Comparison of ENCODE assay signal across 29 cellular contexts in genomic region chr17:32806646-32807045, GRCh38.
DNase-seq lines count a peak whose midpoint lies in the region; ATAC-seq, FAIRE-seq and TF ChIP-seq lines count a peak whose summit lies in the region.
"Had no signal": no experiment of that assay in that cellular context is flagged by ENCODE, and none has a peak within 500 bp of the region (broad histone marks: within the 10 kb centered on the region; RNA-seq: fewer than 3 reads in every experiment).

No MANE protein-coding gene starts in this region.

- ATAC-seq in left colon (peak; percentile 92), HG02763 (IDR thresholded peaks at IDR 0.05; ENCODE audit: unreplicated experiment) (no peak)
- ATAC-seq: Panc1, Right ventricle myocardium inferior had no signal

- H3K27me3 ChIP-seq in colonic mucosa, result no peaks in the 10 kb centered on the region
- no peaks in the 10 kb centered on the region for H3K27me3 ChIP-seq in small intestine (ENCODE audit: control insufficient read depth in 2 of 2, insufficient read depth in 2 of 2, low read length in 2 of 2)
- H3K27me3 ChIP-seq in ascending aorta, result no peaks in the 10 kb centered on the region
- H3K27me3 ChIP-seq: BE2C, SJSA1 had no signal

- no peak overlapping the region for H3K4me3 Mint-ChIP-seq in Calu3 (ENCODE audit: low read depth, unreplicated experiment)
- H3K4me3 Mint-ChIP-seq: CD4-positive, alpha-beta T cell had no signal

- FAIRE-seq in small intestine (lab: Jason Lieb, UNC), result no peak
- FAIRE-seq: A204.1, GM12892, GM18507, HTR-8/SVneo had no signal

- intact Hi-C loops in Calu3 (cut with micrococcal nuclease; ENCODE audit: unreplicated experiment), result loop anchor here (1.0 to 2.0 kb wide), 2 partner anchors 12 to 20 kb away; no protein-coding TSS in a partner anchor
- intact Hi-C loops in colonic mucosa (cut with DNase I), result no loop called here
- intact Hi-C loops in left colon (cut with DNase I, micrococcal nuclease), result no loop called here
- intact Hi-C loops in ascending aorta (cut with DNase I), result loop anchor here (2.0 kb wide), 1 partner anchor 14 kb away; no protein-coding TSS in a partner anchor

- H3K4me1 Mint-ChIP-seq in Calu3 (ENCODE audit: low read depth, unreplicated experiment), result peaks cover 36% of the 10 kb centered on the region

- H3K9me3 ChIP-seq in colonic mucosa (no peaks in the 10 kb centered on the region), small intestine (ENCODE audit: control insufficient read depth, low read depth) (no peaks in the 10 kb centered on the region), ascending aorta (no peaks in the 10 kb centered on the region)
- H3K9me3 ChIP-seq: BE2C, SJSA1 had no signal

- DNase-seq in Calu3 (peak; percentile 33), colonic mucosa (no peak), left colon (no peak), small intestine (peak; percentile 17), ascending aorta (ENCODE audit: low spot score in 2 of 2) (no peak), dedifferentiated amniotic fluid mesenchymal stem cell (ENCODE audit: extremely low spot score) (no peak)
- DNase-seq: BE2C; CD4-positive, alpha-beta T cell; COR-L47; DND-41; GOT3; HCEC 1CT; IMR-90; NCI-H1105; NCI-H146; NCI-H2029; NCI-H345; NCI-H524; NCI-H774; NK-92 treated with Interleukin-12 subunit alpha and Interleukin-12 subunit beta, amount 100 ng/mL, for 24 hours had no signal

- H3K4me1 ChIP-seq in colonic mucosa (no peaks in the 10 kb centered on the region), small intestine (ENCODE audit: control insufficient read depth in 2 of 2, insufficient read depth in 1 of 2, low read depth in 1 of 2, low read length in 1 of 2) (no peaks in the 10 kb centered on the region), ascending aorta (peaks cover 5 to 39% of the 10 kb centered on the region in 2 donors)
- H3K4me1 ChIP-seq: BE2C, SJSA1 had no signal

- H3K36me3 Mint-ChIP-seq in Calu3 (ENCODE audit: insufficient read depth, unreplicated experiment), result no peaks in the 10 kb centered on the region

- H3K27me3 Mint-ChIP-seq in Calu3 (ENCODE audit: unreplicated experiment), result no peaks in the 10 kb centered on the region
- H3K27me3 Mint-ChIP-seq: CD4-positive, alpha-beta T cell had no signal

- no peaks in the 10 kb centered on the region for H3K36me3 ChIP-seq in colonic mucosa
- no peaks in the 10 kb centered on the region for H3K36me3 ChIP-seq in small intestine (ENCODE audit: control insufficient read depth in 2 of 2, insufficient read depth in 2 of 2, low read length in 2 of 2)
- H3K36me3 ChIP-seq in ascending aorta, result no peaks in the 10 kb centered on the region
- H3K36me3 ChIP-seq: BE2C, SJSA1 had no signal

- H3K4me3 ChIP-seq in colonic mucosa, result no peak overlapping the region
- no peak overlapping the region for H3K4me3 ChIP-seq in small intestine (ENCODE audit: low read depth in 1 of 2, low read length in 2 of 2)
- no peak overlapping the region for H3K4me3 ChIP-seq in ascending aorta
- H3K4me3 ChIP-seq: SJSA1 had no signal

- BruUV-seq in Calu3 (replicated peaks; lab: Mats Ljungman, UMichigan), result no TSS peak

- peak overlapping the region; percentile 69 for H3K27ac Mint-ChIP-seq in Calu3 (ENCODE audit: unreplicated experiment)
- H3K27ac Mint-ChIP-seq: CD4-positive, alpha-beta T cell had no signal

- H3K27ac ChIP-seq in colonic mucosa, result peak overlapping the region; percentile 55
- no peak overlapping the region for H3K27ac ChIP-seq in small intestine (ENCODE audit: low read depth in 1 of 2, low read length in 1 of 2)
- H3K27ac ChIP-seq in ascending aorta, result peak overlapping the region in 1 of 2 donors; percentile 26
- H3K27ac ChIP-seq: KMS-11, SJSA1 had no signal

- H3K9ac ChIP-seq in colonic mucosa (ENCODE audit: low read depth in 2 of 2, low read length in 2 of 2), result peak overlapping the region in 1 of 2 donors; percentile 3
- H3K9ac ChIP-seq: KMS-11 had no signal

- CTCF ChIA-PET in Calu3 (lab: Charles Lee), result interaction anchor here (0.7 to 1.8 kb wide), 7 partner anchors 9 to 386 kb away, joined by 3 to 8 read pairs (median 5); partner anchors contain the start of gene MYO1D

- TF ChIP-seq CTCF in Calu3 (IDR thresholded peaks at IDR 0.05; ENCODE audit: unreplicated experiment), result no peak
- no peak for TF ChIP-seq CTCF in colonic mucosa (IDR thresholded peaks at IDR 0.05)
- TF ChIP-seq CTCF in ascending aorta (IDR thresholded peaks at IDR 0.05), result no peak

- 53 to 73% (median 70%) methylated on average over 2 of the region's 2 CpGs for WGBS in small intestine, 3 donors

- H3K9me3 Mint-ChIP-seq in Calu3 (ENCODE audit: low read depth, unreplicated experiment), result no peaks in the 10 kb centered on the region
- H3K9me3 Mint-ChIP-seq: CD4-positive, alpha-beta T cell had no signal

Comparison
In these comparisons a context has a peak if more than half of its experiments do, and no peak if none do; other contexts are left out.
1. DNase-seq: peak in Calu3 (single experiment) and small intestine (single experiment); none in colonic mucosa (single experiment), left colon (0 of 2), ascending aorta (0 of 2) and dedifferentiated amniotic fluid mesenchymal stem cell (single experiment).
2. intact Hi-C loops: an anchor here in Calu3 (1.0 to 2.0 kb wide) and ascending aorta (2.0 kb wide); none called in colonic mucosa and left colon.